In the genomic region with DNA sequence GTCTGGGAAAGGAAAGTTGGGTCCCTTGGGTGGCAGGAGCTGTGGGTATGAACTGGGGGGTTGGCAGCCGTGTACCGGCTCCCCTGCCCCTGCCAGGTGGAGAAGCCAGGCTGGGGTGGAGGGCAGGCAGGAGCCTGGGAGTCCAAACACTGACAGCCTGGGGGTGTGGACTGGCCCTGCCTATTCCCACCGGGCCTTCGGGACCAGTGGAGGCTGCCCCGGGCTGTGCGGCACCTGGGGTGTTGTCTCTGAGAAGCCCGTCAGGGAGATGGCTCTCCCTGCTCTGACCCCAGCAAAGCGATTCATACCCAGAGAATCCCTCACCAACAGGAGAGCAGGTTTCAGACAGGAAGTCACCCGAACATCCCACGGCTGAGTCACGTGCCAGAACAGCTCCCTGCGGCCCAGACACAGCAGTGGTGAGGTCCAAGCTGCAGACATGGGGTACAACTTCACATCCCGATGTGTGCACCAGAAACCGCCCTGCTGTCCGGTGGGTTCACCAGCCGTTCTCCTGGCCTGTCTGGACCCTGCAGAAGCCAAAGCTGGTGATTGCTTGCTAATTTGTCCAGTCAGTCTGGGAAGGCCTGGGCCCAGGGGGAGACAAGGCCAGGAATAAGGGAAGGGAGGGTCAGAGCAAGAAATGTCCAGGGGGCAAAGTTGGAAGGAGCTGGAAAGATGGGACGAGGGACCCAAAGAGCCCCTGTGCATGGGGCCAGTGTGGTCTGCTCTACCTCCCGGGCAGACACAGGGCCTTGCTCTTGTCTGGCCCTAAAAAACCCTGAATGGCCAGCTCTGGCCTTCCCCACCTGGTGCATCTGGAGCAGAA, we compare ENCODE assay signal across 8 cellular contexts. TPM values are rescaled to one million over a fixed set of nuclear protein-coding genes. Genes with fewer than 3 reads are reported as not detected.
DNase-seq lines count a peak whose midpoint lies in the region; ATAC-seq lines count a peak whose summit lies in the region.

No MANE protein-coding gene starts in this region.

- peak overlapping the region; percentile 10 for H3K4me3 ChIP-seq in CD4-positive, CD25-positive, alpha-beta regulatory T cell (ENCODE audit: low read depth, low read length)

- H3K27me3 Mint-ChIP-seq in CD4-positive, CD25-positive, alpha-beta regulatory T cell, result peaks cover 4% of the 10 kb centered on the region
- no peaks in the 10 kb centered on the region for H3K27me3 Mint-ChIP-seq in natural killer cell treated with Interleukin-12 subunit alpha and Interleukin-12 subunit beta and Interleukin-15 and Interleukin-18, amount 100 ng/mL, for 72 hours

- no peaks in the 10 kb centered on the region for H3K9me3 Mint-ChIP-seq in CD4-positive, CD25-positive, alpha-beta regulatory T cell
- H3K9me3 Mint-ChIP-seq in natural killer cell treated with Interleukin-12 subunit alpha and Interleukin-12 subunit beta and Interleukin-15 and Interleukin-18, amount 100 ng/mL, for 72 hours, result no peaks in the 10 kb centered on the region

- intact Hi-C loops in posterior vena cava (cut with DNase I), result no loop called here

- H3K4me1 Mint-ChIP-seq in CD4-positive, CD25-positive, alpha-beta regulatory T cell, result peaks cover 5 to 94% (median 38%) of the 10 kb centered on the region in 4 donors
- peaks cover 54 to 61% of the 10 kb centered on the region in 2 donors for H3K4me1 Mint-ChIP-seq in natural killer cell treated with Interleukin-12 subunit alpha and Interleukin-12 subunit beta and Interleukin-15 and Interleukin-18, amount 100 ng/mL, for 72 hours (ENCODE audit: low read depth in 2 of 2)

- no peaks in the 10 kb centered on the region for H3K36me3 Mint-ChIP-seq in CD4-positive, CD25-positive, alpha-beta regulatory T cell
- H3K36me3 Mint-ChIP-seq in natural killer cell treated with Interleukin-12 subunit alpha and Interleukin-12 subunit beta and Interleukin-15 and Interleukin-18, amount 100 ng/mL, for 72 hours, result no peaks in the 10 kb centered on the region

- peaks cover 69% of the 10 kb centered on the region for H3K4me1 ChIP-seq in CD4-positive, CD25-positive, alpha-beta regulatory T cell (ENCODE audit: control insufficient read depth, insufficient read depth, low read length, poor library complexity, severe bottlenecking)

- no peaks in the 10 kb centered on the region for H3K36me3 ChIP-seq in CD4-positive, CD25-positive, alpha-beta regulatory T cell (ENCODE audit: control insufficient read depth, insufficient read depth, low read length)

- ATAC-seq in CD4-positive, CD25-positive, alpha-beta regulatory T cell (ENCODE audit: low read depth in 2 of 2), result peak in 1 of 2 donors; percentile 15
- ATAC-seq in natural killer cell treated with Interleukin-12 subunit alpha and Interleukin-12 subunit beta and Interleukin-15 and Interleukin-18, amount 100 ng/mL, for 72 hours, result no peak
- no peak for ATAC-seq in GM18870 (IDR thresholded peaks at IDR 0.05; ENCODE audit: unreplicated experiment)

- H3K27ac ChIP-seq in CD4-positive, CD25-positive, alpha-beta regulatory T cell (ENCODE audit: insufficient read depth, low read length, poor library complexity, severe bottlenecking), result peak overlapping the region; percentile 98

- no peaks in the 10 kb centered on the region for H3K27me3 ChIP-seq in CD4-positive, CD25-positive, alpha-beta regulatory T cell (ENCODE audit: control insufficient read depth, insufficient read depth, low read length)

- DNase-seq in CD4-positive, CD25-positive, alpha-beta regulatory T cell, result peak in 2 of 3 donors; percentile 55 to 71
- DNase-seq in NCI-H226 (peak; percentile 56), NAMALWA (ENCODE audit: low spot score) (no peak), cerebellum (ENCODE audit: low spot score) (no peak), posterior vena cava (ENCODE audit: low spot score) (no peak)
- DNase-seq in activated T-helper 9 cell treated with anti-CD3 and anti-CD28 coated beads, Interleukin-2, amount 50 U/mL, for 16 hours (ENCODE audit: low read depth), result peak; percentile 55
- DNase-seq in natural killer cell treated with Interleukin-12 subunit alpha and Interleukin-12 subunit beta and Interleukin-15 and Interleukin-18, amount 100 ng/mL, for 72 hours (ENCODE audit: low spot score), result no peak

- H3K27ac Mint-ChIP-seq in CD4-positive, CD25-positive, alpha-beta regulatory T cell, result peak overlapping the region; percentile 96 to 99 (median 97)
- H3K27ac Mint-ChIP-seq in natural killer cell treated with Interleukin-12 subunit alpha and Interleukin-12 subunit beta and Interleukin-15 and Interleukin-18, amount 100 ng/mL, for 72 hours, result peak overlapping the region; percentile 98

- peak overlapping the region; percentile 62 to 100 (median 78) for H3K4me3 Mint-ChIP-seq in CD4-positive, CD25-positive, alpha-beta regulatory T cell
- peak overlapping the region; percentile 62 for H3K4me3 Mint-ChIP-seq in natural killer cell treated with Interleukin-12 subunit alpha and Interleukin-12 subunit beta and Interleukin-15 and Interleukin-18, amount 100 ng/mL, for 72 hours

- H3K9me3 ChIP-seq in CD4-positive, CD25-positive, alpha-beta regulatory T cell (ENCODE audit: control insufficient read depth in 2 of 2, low read length in 2 of 2), result no peaks in the 10 kb centered on the region

RNA-seq across cellular contexts. Expression of a gene that starts 2.1 kb away (rescaled TPM):
- total RNA-seq in CD4-positive, CD25-positive, alpha-beta regulatory T cell, result 94.5 TPM
- polyA plus RNA-seq in CD4-positive, CD25-positive, alpha-beta regulatory T cell, result 10 to 100 TPM in 3 of 4 donors, 1 to 10 TPM in 1; 8.8 to 17.5 (median 14.6) TPM
- total RNA-seq in natural killer cell treated with Interleukin-12 subunit alpha and Interleukin-12 subunit beta and Interleukin-15 and Interleukin-18, amount 100 ng/mL, for 72 hours, result 10 to 100 TPM; 80.9 to 88.3 TPM
- 1.7 TPM for total RNA-seq in cerebellum
- total RNA-seq in posterior vena cava, result 1 to 10 TPM; 1.8 to 3.1 TPM

RNA-seq across cellular contexts. Expression of a gene that starts 46.5 kb away (rescaled TPM):
- total RNA-seq in CD4-positive, CD25-positive, alpha-beta regulatory T cell, result 16.5 TPM
- 10 to 100 TPM; 12.8 to 16.7 (median 14.9) TPM for polyA plus RNA-seq in CD4-positive, CD25-positive, alpha-beta regulatory T cell
- 10 to 100 TPM; 39.9 to 71.5 TPM for total RNA-seq in natural killer cell treated with Interleukin-12 subunit alpha and Interleukin-12 subunit beta and Interleukin-15 and Interleukin-18, amount 100 ng/mL, for 72 hours
- total RNA-seq in cerebellum (15.6 TPM), posterior vena cava (1 to 10 TPM; 4.3 to 4.8 TPM)

Comparison
In these comparisons a context has a peak if more than half of its experiments do, and no peak if none do; other contexts are left out.
1. DNase-seq: peak in CD4-positive, CD25-positive, alpha-beta regulatory T cell (2 of 3), NCI-H226 (single experiment) and activated T-helper 9 cell treated with anti-CD3 and anti-CD28 coated beads, Interleukin-2, amount 50 U/mL, for 16 hours (single experiment); none in natural killer cell treated with Interleukin-12 subunit alpha and Interleukin-12 subunit beta and Interleukin-15 and Interleukin-18, amount 100 ng/mL, for 72 hours (single experiment), NAMALWA (single experiment), cerebellum (single experiment) and posterior vena cava (single experiment).
2. RNA of a gene that starts 2.1 kb away (total RNA-seq): 94.5 TPM in CD4-positive, CD25-positive, alpha-beta regulatory T cell (single experiment) and 80.9 to 88.3 TPM in natural killer cell treated with Interleukin-12 subunit alpha and Interleukin-12 subunit beta and Interleukin-15 and Interleukin-18, amount 100 ng/mL, for 72 hours; 1.8 to 3.1 TPM in posterior vena cava and 1.7 TPM in cerebellum (single experiment); every median in the first group is over 10 times any median in the second.